34 cellular contexts compared by ENCODE assay signal in the genomic region with DNA sequence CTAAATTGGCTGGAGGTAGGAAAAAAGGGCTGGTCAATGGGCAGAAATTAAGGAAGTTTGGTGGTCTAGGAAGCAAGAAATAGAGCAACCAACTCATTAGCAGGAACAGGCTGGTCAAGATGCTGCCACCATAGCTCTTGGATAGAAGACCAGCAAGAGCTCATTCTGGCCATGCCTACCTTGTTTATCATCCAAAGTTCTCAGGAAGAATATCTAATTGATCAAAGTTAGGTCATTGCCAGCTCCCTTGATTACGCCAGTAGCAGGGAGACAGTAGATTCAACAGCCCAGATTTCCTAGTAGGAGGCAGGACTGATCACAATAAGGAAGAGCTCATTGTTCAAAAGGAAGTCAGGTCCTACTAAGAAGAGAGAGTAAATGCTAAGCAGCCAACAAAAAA.
"Had no signal": no experiment of that assay in that cellular context is flagged by ENCODE, and none has a peak within 500 bp of the region (broad histone marks: within the 10 kb centered on the region; RNA-seq: fewer than 3 reads in every experiment).

No MANE protein-coding gene starts in this region.

- H3K27me3 ChIP-seq: MG63 had no signal

- H3K4me2 ChIP-seq: KMS-11 had no signal

- H3K9me3 ChIP-seq: MG63 had no signal

- H3K27ac ChIP-seq: KMS-11 had no signal

- H3K9ac ChIP-seq: KMS-11 had no signal

- H3K4me3 ChIP-seq: MG63 had no signal

- DNase-seq: Karpas-422, Kasumi-1, MG63, MM.1S, MV-4-11, NCI-H1048, NCI-H1092, NCI-H1092 treated with DMSO at 0.1 percent for 48 hours, NCI-H1105, NCI-H1105 treated with DMSO at 0.1 percent for 48 hours, NCI-H1417, NCI-H1417 treated with DMSO at 0.1 percent for 48 hours, NCI-H1436, NCI-H1436 treated with DMSO at 0.1 percent for 48 hours, NCI-H146, NCI-H1694, NCI-H1694 treated with DMSO at 0.1 percent for 48 hours, NCI-H187, NCI-H187 treated with DMSO at 0.1 percent for 48 hours, NCI-H1930, NCI-H2029, NCI-H2029 treated with DMSO at 0.1 percent for 48 hours, NCI-H2081, NCI-H2081 treated with DMSO at 0.1 percent for 48 hours, NCI-H2107, NCI-H2171, NCI-H2171 treated with DMSO at 0.1 percent for 48 hours, NCI-H2227 treated with DMSO at 0.1 percent for 48 hours, NCI-H226, NCI-H345, NCI-H446, NCI-H446 treated with DMSO at 0.1 percent for 48 hours, NCI-H510A had no signal

- H3K36me3 ChIP-seq: MG63 had no signal
